ENCODE assay signal across 8 cellular contexts in the genomic region with DNA sequence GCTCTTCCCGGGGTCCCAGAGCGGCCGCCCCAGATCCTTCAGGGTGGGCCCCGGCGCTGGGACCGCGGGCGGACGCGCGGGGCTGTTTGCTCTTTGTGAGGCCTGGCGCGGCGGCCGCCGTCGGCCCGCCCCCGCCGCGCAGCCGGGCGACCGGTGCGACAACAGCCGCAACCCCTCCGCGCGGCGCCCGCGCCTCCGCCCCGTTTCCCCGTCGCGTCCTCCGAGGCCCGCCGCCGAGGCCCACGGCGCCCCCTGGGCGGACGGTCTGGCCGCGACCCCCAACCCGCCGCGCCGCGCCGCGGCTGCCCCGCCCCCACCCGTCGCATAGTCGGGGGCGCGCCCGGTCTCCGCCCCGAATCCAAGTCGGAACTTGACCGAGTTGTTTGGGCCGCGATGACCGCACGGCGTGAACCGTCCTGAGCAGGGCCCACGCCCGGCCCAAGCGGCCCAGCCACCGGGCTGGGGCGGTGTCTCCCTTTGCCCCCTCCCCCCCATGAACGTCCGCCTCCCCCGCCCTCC. TPM values are rescaled to one million over a fixed set of nuclear protein-coding genes. Genes with fewer than 3 reads are reported as not detected.
DNase-seq lines count a peak whose midpoint lies in the region; ATAC-seq lines count a peak whose summit lies in the region.

No MANE protein-coding gene starts in this region.

- DNase-seq in activated naive CD4-positive, alpha-beta T cell treated with Interleukin-2 at 50 U/mL for 16 hours: peak; percentile 30
- no peak for DNase-seq in activated naive CD4-positive, alpha-beta T cell treated with anti-CD3 and anti-CD28 coated beads, Interleukin-2, amount 50 U/mL, for 16 hours
- no peak for DNase-seq in activated naive CD8-positive, alpha-beta T cell treated with anti-CD3 and anti-CD28 coated beads, Interleukin-2, amount 10 ng/mL, durations not matched to agents 7 days and 5 days
- peak; percentile 12 to 24 for DNase-seq in stimulated activated CD4-positive, alpha-beta T cell treated with anti-CD3 and anti-CD28 coated beads, Interleukin-2, amount 100 ng/mL, for 48 hours

- H3K9me3 Mint-ChIP-seq in activated naive CD8-positive, alpha-beta T cell treated with anti-CD3 and anti-CD28 coated beads, Interleukin-2, amount 10 ng/mL, durations not matched to agents 7 days and 5 days: no peaks in the 10 kb centered on the region

- H3K36me3 Mint-ChIP-seq in activated naive CD8-positive, alpha-beta T cell treated with anti-CD3 and anti-CD28 coated beads, Interleukin-2, amount 10 ng/mL, durations not matched to agents 7 days and 5 days: no peaks in the 10 kb centered on the region

- no peaks in the 10 kb centered on the region for H3K27me3 Mint-ChIP-seq in activated naive CD8-positive, alpha-beta T cell treated with anti-CD3 and anti-CD28 coated beads, Interleukin-2, amount 10 ng/mL, durations not matched to agents 7 days and 5 days

- H3K4me1 Mint-ChIP-seq in activated naive CD8-positive, alpha-beta T cell treated with anti-CD3 and anti-CD28 coated beads, Interleukin-2, amount 10 ng/mL, durations not matched to agents 7 days and 5 days: peaks cover 26% of the 10 kb centered on the region

- POLR2A ChIA-PET in activated naive CD8-positive, alpha-beta T cell treated with anti-CD3 and anti-CD28 coated beads, Interleukin-2, amount 10 ng/mL, durations not matched to agents 7 days and 5 days (lab: Charles Lee): interaction anchor here (0.6 to 2.9 kb wide), 12 partner anchors 9 to 1087 kb away, joined by 3 to 26 read pairs (median 4); a partner anchor contains a TSS

- peak overlapping the region; percentile 68 for H3K4me3 Mint-ChIP-seq in activated naive CD8-positive, alpha-beta T cell treated with anti-CD3 and anti-CD28 coated beads, Interleukin-2, amount 10 ng/mL, durations not matched to agents 7 days and 5 days

- H3K36me3 ChIP-seq in HUES6 (ENCODE audit: control insufficient read depth, insufficient read depth, low read length): no peaks in the 10 kb centered on the region

- H3K4me3 ChIP-seq in HUES6 (ENCODE audit: low read depth, low read length) (peak overlapping the region; percentile 69), iPS-18c (ENCODE audit: insufficient read depth, low read depth, low read length) (peak overlapping the region; percentile 74)

- peak; percentile 0 for ATAC-seq in activated naive CD8-positive, alpha-beta T cell treated with anti-CD3 and anti-CD28 coated beads, Interleukin-2, amount 10 ng/mL, durations not matched to agents 7 days and 5 days (ENCODE audit: low read depth)
- ATAC-seq in GM21576 (IDR thresholded peaks at IDR 0.05; ENCODE audit: unreplicated experiment): no peak
- no peak for ATAC-seq in HG03457 (IDR thresholded peaks at IDR 0.05; ENCODE audit: unreplicated experiment)

- H3K9me3 ChIP-seq in HUES6 (ENCODE audit: control insufficient read depth, insufficient read depth, low read depth, low read length): no peaks in the 10 kb centered on the region
- H3K9me3 ChIP-seq in iPS-18c (ENCODE audit: control insufficient read depth, insufficient read depth, low read length): no peaks in the 10 kb centered on the region

- H3K27me3 ChIP-seq in HUES6 (ENCODE audit: control insufficient read depth, insufficient read depth, low read length): peaks cover 5% of the 10 kb centered on the region; the same call in 1 of the 2 replicates

- peak overlapping the region; percentile 80 for H3K9ac ChIP-seq in HUES6 (ENCODE audit: low read length)

- H3K27ac ChIP-seq in HUES6 (ENCODE audit: low read depth, low read length): peak overlapping the region; percentile 83; the same call in 1 of the 2 replicates

- peaks cover 36% of the 10 kb centered on the region for H3K4me1 ChIP-seq in HUES6 (ENCODE audit: control insufficient read depth, insufficient read depth, low read length)

- peak overlapping the region; percentile 76 for H3K27ac Mint-ChIP-seq in activated naive CD8-positive, alpha-beta T cell treated with anti-CD3 and anti-CD28 coated beads, Interleukin-2, amount 10 ng/mL, durations not matched to agents 7 days and 5 days

RNA-seq across cellular contexts. Expression of a gene that starts 0.4 kb away (rescaled TPM):
- total RNA-seq in activated naive CD8-positive, alpha-beta T cell treated with anti-CD3 and anti-CD28 coated beads, Interleukin-2, amount 10 ng/mL, durations not matched to agents 7 days and 5 days: 10 to 100 TPM; 50.0 to 55.1 TPM

Comparison
In these comparisons a context has a peak if more than half of its experiments do, and no peak if none do; other contexts are left out.
1. DNase-seq: peak in activated naive CD4-positive, alpha-beta T cell treated with Interleukin-2 at 50 U/mL for 16 hours (single experiment) and stimulated activated CD4-positive, alpha-beta T cell treated with anti-CD3 and anti-CD28 coated beads, Interleukin-2, amount 100 ng/mL, for 48 hours (2 of 2); none in activated naive CD4-positive, alpha-beta T cell treated with anti-CD3 and anti-CD28 coated beads, Interleukin-2, amount 50 U/mL, for 16 hours (single experiment) and activated naive CD8-positive, alpha-beta T cell treated with anti-CD3 and anti-CD28 coated beads, Interleukin-2, amount 10 ng/mL, durations not matched to agents 7 days and 5 days (single experiment).